In genomic region chr10:30589441-30589840, GRCh38 we compare ENCODE assay signal across 19 cellular contexts. TPM values are rescaled to one million over a fixed set of nuclear protein-coding genes. Genes with fewer than 3 reads are reported as not detected.
DNase-seq lines count a peak whose midpoint lies in the region; ATAC-seq and TF ChIP-seq lines count a peak whose summit lies in the region.
"Had no signal": no experiment of that assay in that cellular context is flagged by ENCODE, and none has a peak within 500 bp of the region (broad histone marks: within the 10 kb centered on the region; RNA-seq: fewer than 3 reads in every experiment).

No MANE protein-coding gene starts in this region.

- TF ChIP-seq POLR2A in adrenal gland (IDR thresholded peaks at IDR 0.05): no peak
- TF ChIP-seq POLR2A in transverse colon (IDR thresholded peaks at IDR 0.05): no peak

- in situ Hi-C loops in transverse colon (cut with MboI; ENCODE audit: low pct_ligation_motif_present in 1 of 4, low pct_unique_long_range_greater_than_20kb in 1 of 4, low sequenced_read_pairs in 3 of 4): loop anchor here in 1 of 4 donors (5.0 kb wide), 1 partner anchor 197 kb away; no protein-coding TSS in a partner anchor

- H3K4me3 ChIP-seq in adrenal gland (no peak overlapping the region), left lung (no peak overlapping the region), transverse colon (no peak overlapping the region)
- H3K4me3 ChIP-seq: BLaER1 treated with 17β-estradiol and CSF1 and Interleukin-3, amounts not matched to agents 10 nM and 100 nM had no signal

- H3K27me3 ChIP-seq in adrenal gland (no peaks in the 10 kb centered on the region), left lung (no peaks in the 10 kb centered on the region), transverse colon (no peaks in the 10 kb centered on the region)
- H3K27me3 ChIP-seq: BLaER1 treated with 17β-estradiol and CSF1 and Interleukin-3, amounts not matched to agents 10 nM and 100 nM had no signal

- peak; percentile 61 for DNase-seq in Right ventricle myocardium superior
- no peak for DNase-seq in cardiac septum (ENCODE audit: low spot score)
- DNase-seq in adrenal gland: peak in 4 of 7 donors; percentile 23 to 36 (median 30)
- DNase-seq in left lung: peak; percentile 44 to 89
- DNase-seq in transverse colon: peak; percentile 17
- no peak for DNase-seq in NCI-H1436 (lab: John Stamatoyannopoulos, UW)
- no peak for DNase-seq in GM10266 (ENCODE audit: extremely low spot score)
- DNase-seq in HPDE6-E6E7 (ENCODE audit: extremely low spot score): no peak
- DNase-seq: DMS 273 treated with DMSO at 0.1 percent for 48 hours; GOT3; NCI-H1105; NCI-H1694 treated with DMSO at 0.1 percent for 48 hours; NCI-H345; NCI-H526; NK-92 treated with Interleukin-12 subunit alpha and Interleukin-12 subunit beta, amount 100 ng/mL, for 24 hours had no signal

- H3K36me3 ChIP-seq in adrenal gland (replicated peaks in 1 of 2) (no peaks in the 10 kb centered on the region), left lung (no peaks in the 10 kb centered on the region), transverse colon (no peaks in the 10 kb centered on the region)
- H3K36me3 ChIP-seq: BLaER1 treated with 17β-estradiol and CSF1 and Interleukin-3, amounts not matched to agents 10 nM and 100 nM had no signal

- intact Hi-C loops in Right ventricle myocardium superior (cut with DNase I): no loop called here
- intact Hi-C loops in cardiac septum (cut with DNase I): no loop called here
- intact Hi-C loops in adrenal gland (cut with DNase I): loop anchor here in 1 of 2 donors (5.0 kb wide), 1 partner anchor 197 kb away; no protein-coding TSS in a partner anchor
- intact Hi-C loops in left lung (cut with DNase I): no loop called here
- intact Hi-C loops in transverse colon (cut with DNase I; ENCODE audit: low total_unique reads): no loop called here

- H3K4me1 ChIP-seq in adrenal gland (replicated peaks in 1 of 2): peaks cover 0 to under 1% of the 10 kb centered on the region in 2 donors
- peaks cover 0 to 36% of the 10 kb centered on the region in 2 donors for H3K4me1 ChIP-seq in left lung
- H3K4me1 ChIP-seq in transverse colon: peaks cover 0 to 6% (median 1%) of the 10 kb centered on the region in 4 donors

- no peak for TF ChIP-seq EP300 in transverse colon (IDR thresholded peaks at IDR 0.05; ENCODE audit: low read depth)

- H3K27ac ChIP-seq in adrenal gland: no peak overlapping the region
- H3K27ac ChIP-seq in left lung: no peak overlapping the region
- H3K27ac ChIP-seq in transverse colon: no peak overlapping the region
- H3K27ac ChIP-seq: BLaER1 treated with 17β-estradiol and CSF1 and Interleukin-3, amounts not matched to agents 10 nM and 100 nM had no signal

- H3K9me3 ChIP-seq in adrenal gland (replicated peaks in 1 of 3) (no peaks in the 10 kb centered on the region), left lung (no peaks in the 10 kb centered on the region), transverse colon (no peaks in the 10 kb centered on the region)
- H3K9me3 ChIP-seq: BLaER1 treated with 17β-estradiol and CSF1 and Interleukin-3, amounts not matched to agents 10 nM and 100 nM had no signal

- WGBS in adrenal gland, 4 donors: 43 to 63% (median 53%) methylated on average over 4 to 7 of the region's 7 CpGs
- WGBS in transverse colon (ENCODE audit: low coverage in 1 of 2), 2 donors: 90% methylated on average over 7 of the region's 7 CpGs; no CpG with 5 or more reads in 1 of the 2 donors

- no peak for TF ChIP-seq CTCF in adrenal gland (IDR thresholded peaks at IDR 0.05)
- no peak for TF ChIP-seq CTCF in left lung (IDR thresholded peaks at IDR 0.05)
- no peak for TF ChIP-seq CTCF in transverse colon (IDR thresholded peaks at IDR 0.05)
- TF ChIP-seq CTCF in GM10266 (IDR thresholded peaks at IDR 0.05; ENCODE audit: control insufficient read depth, insufficient read depth, low read depth, missing control alignments): no peak

- no peak for ATAC-seq in Right ventricle myocardium superior (ENCODE audit: poor library complexity)
- ATAC-seq in left lung: no peak

RNA-seq across cellular contexts. Expression of gene LYZL2, which starts 40.1 kb away (rescaled TPM):
- total RNA-seq in Right ventricle myocardium superior (not detected), cardiac septum (not detected), adrenal gland (not detected), left lung (not detected), transverse colon (not detected)
- not detected for polyA plus RNA-seq in adrenal gland
- total RNA-seq: A172, Daoy, MCF 10A had no signal

Comparison
In these comparisons a context has a peak if more than half of its experiments do, and no peak if none do; other contexts are left out.
1. DNase-seq: peak in Right ventricle myocardium superior (single experiment), adrenal gland (4 of 7), left lung (2 of 2) and transverse colon (single experiment); none in cardiac septum (single experiment), NCI-H1436 (single experiment), GM10266 (single experiment) and HPDE6-E6E7 (single experiment).